23 cellular contexts compared by ENCODE assay signal in the genomic region with DNA sequence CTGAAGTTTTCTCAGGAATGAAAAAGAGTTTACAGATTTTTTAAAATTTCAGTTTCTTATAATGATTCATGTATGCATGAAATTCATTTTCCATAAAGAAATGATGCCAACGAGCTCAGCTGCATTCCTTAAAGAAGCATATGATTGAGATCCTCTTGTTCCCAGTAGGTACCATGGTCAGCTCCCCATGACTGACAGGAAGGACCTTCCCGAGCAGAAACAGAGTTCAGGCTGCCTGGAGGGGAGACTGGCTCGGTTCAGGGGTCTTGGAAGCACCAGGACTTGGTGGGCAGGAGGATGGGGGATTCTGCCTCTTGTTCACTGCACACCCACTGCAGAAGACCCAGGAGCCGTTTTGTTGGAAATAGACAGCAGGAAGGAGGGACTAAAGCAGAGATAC.
"Had no signal": no experiment of that assay in that cellular context is flagged by ENCODE, and none has a peak within 500 bp of the region (broad histone marks: within the 10 kb centered on the region; RNA-seq: fewer than 3 reads in every experiment).

No MANE protein-coding gene starts in this region.

- H3K4me3 ChIP-seq: dorsolateral prefrontal cortex, esophagus muscularis mucosa, gastrocnemius medialis, heart right ventricle, left ventricle myocardium inferior, lower lobe of right lung, ovary, right atrium auricular region had no signal

- H3K4me3 Mint-ChIP-seq: immature natural killer cell, memory B cell, naive B cell, nephron had no signal

- H3K27ac ChIP-seq: dorsolateral prefrontal cortex, epithelial cell of prostate, esophagus muscularis mucosa, gastrocnemius medialis, heart right ventricle, left ventricle myocardium inferior, lower lobe of right lung, ovary, right atrium auricular region had no signal

- H3K9me3 Mint-ChIP-seq: memory B cell had no signal

- FAIRE-seq: endometrium, keratinocyte, small intestine had no signal

- ATAC-seq: gastrocnemius medialis, heart right ventricle, lower lobe of right lung had no signal

- H3K36me3 ChIP-seq: esophagus muscularis mucosa, gastrocnemius medialis, heart right ventricle, left ventricle myocardium inferior, lower lobe of right lung, ovary, right atrium auricular region had no signal

- H3K4me1 ChIP-seq: esophagus muscularis mucosa, gastrocnemius medialis, heart right ventricle, left ventricle myocardium inferior, lower lobe of right lung, right atrium auricular region had no signal

- H3K4me1 Mint-ChIP-seq: immature natural killer cell, memory B cell, naive B cell, nephron had no signal

- DNase-seq: cortex of kidney; dorsolateral prefrontal cortex; effector CD8-positive, alpha-beta T cell; gastrocnemius medialis; heart right ventricle; hypothalamus; immature natural killer cell; left ventricle myocardium inferior; lower lobe of right lung; naive B cell; nucleus accumbens; ovary; small intestine; stimulated activated CD4-positive, alpha-beta T cell treated with anti-CD3 and anti-CD28 coated beads, Interleukin-12 subunit alpha, Interleukin-12 subunit beta, amount 100 ng/mL, for 4 hours; stimulated activated naive CD4-positive, alpha-beta T cell treated with Interleukin-2 at 50 U/mL for 16 hours; trophoblast cell had no signal

- H3K27me3 ChIP-seq: dorsolateral prefrontal cortex, esophagus muscularis mucosa, gastrocnemius medialis, heart right ventricle, ovary, right atrium auricular region had no signal

- H3K27ac Mint-ChIP-seq: immature natural killer cell, memory B cell, naive B cell, nephron had no signal

- H3K9me3 ChIP-seq: esophagus muscularis mucosa, lower lobe of right lung, ovary, right atrium auricular region had no signal

- H3K36me3 Mint-ChIP-seq: immature natural killer cell, memory B cell, naive B cell had no signal

- H3K27me3 Mint-ChIP-seq: memory B cell had no signal
